ENCODE assay signal across 6 cellular contexts in the genomic region with DNA sequence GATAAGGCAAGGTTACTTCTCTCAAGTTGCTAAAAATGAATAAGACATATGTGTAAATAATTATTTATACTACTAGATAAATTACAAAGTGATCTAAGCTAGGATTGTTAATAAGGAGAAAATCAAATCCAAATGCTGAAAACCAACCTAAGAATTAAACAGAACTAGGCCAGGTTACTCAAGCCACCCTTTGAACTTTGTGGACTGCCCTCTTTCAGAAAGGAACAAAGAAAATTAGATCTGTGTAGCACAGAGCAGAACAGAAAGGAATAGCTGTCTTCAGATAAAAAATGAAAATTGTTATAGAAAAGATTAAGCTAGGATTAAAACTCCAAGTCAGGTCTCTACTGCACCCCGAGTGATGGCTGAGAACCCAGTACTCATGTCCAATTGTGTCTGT.
"Had no signal": no experiment of that assay in that cellular context is flagged by ENCODE, and none has a peak within 500 bp of the region (broad histone marks: within the 10 kb centered on the region; RNA-seq: fewer than 3 reads in every experiment).

No MANE protein-coding gene starts in this region.

- DNase-seq: H9, HCEC 1CT, IMR-90 had no signal

- H2AFZ ChIP-seq: GM23338 had no signal

- H3K27ac ChIP-seq: HL-60 had no signal

- ATAC-seq: GM23338, K562 had no signal

- H3K4me3 ChIP-seq: GM23338, K562 had no signal

- H3K4me2 ChIP-seq: GM23338 had no signal
